11 cellular contexts compared by ENCODE assay signal in the genomic region with DNA sequence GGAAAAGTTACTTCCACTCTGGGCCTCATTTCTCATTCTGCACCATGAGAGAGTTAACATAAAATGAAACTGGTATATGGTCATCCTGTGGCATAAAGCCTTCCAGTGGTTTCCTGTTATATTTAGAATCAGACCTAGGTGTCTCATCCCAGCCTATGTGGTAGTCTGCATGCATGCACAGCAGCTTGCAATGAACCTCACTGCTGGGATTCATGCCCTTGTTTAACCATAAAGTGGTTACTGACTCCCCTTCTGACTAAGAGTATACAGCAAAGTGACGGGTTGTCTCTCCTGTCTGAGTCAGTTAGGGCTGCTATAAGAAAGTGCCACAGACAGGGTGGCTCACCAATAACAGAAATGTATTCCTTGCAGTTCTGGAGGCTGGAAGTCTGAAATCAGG. TPM values are rescaled to one million over a fixed set of nuclear protein-coding genes. Genes with fewer than 3 reads are reported as not detected.
A peak's percentile ranks its signal among the peaks of the same experiment; 100 is the strongest.
DNase-seq lines count a peak whose midpoint lies in the region; ATAC-seq and TF ChIP-seq lines count a peak whose summit lies in the region.
"Had no signal": no experiment of that assay in that cellular context is flagged by ENCODE, and none has a peak within 500 bp of the region (broad histone marks: within the 10 kb centered on the region; RNA-seq: fewer than 3 reads in every experiment).

No MANE protein-coding gene starts in this region.

- peak; percentile 77 for DNase-seq in natural killer cell treated with Interleukin-12 subunit alpha and Interleukin-12 subunit beta and Interleukin-15 and Interleukin-18, amount 100 ng/mL, for 72 hours (ENCODE audit: low spot score)
- DNase-seq in natural killer cell (no peak), NCI-H1436 treated with DMSO at 0.1 percent for 48 hours (lab: John Stamatoyannopoulos, UW) (no peak), foreskin fibroblast (no peak), NCI-H748 (lab: John Stamatoyannopoulos, UW; ENCODE audit: unreplicated experiment) (no peak)
- peak; percentile 33 to 54 for DNase-seq in activated CD4-positive, alpha-beta T cell treated with anti-CD3 and anti-CD28 coated beads, Interleukin-2, amount 50 U/mL, for 48 hours
- DNase-seq: effector CD8-positive, alpha-beta T cell; NCI-H1105 treated with DMSO at 0.1 percent for 48 hours; substantia nigra had no signal

- peak overlapping the region; percentile 27 for H3K4me3 Mint-ChIP-seq in natural killer cell treated with Interleukin-12 subunit alpha and Interleukin-12 subunit beta and Interleukin-15 and Interleukin-18, amount 100 ng/mL, for 72 hours
- no peak overlapping the region for H3K4me3 Mint-ChIP-seq in natural killer cell
- H3K4me3 Mint-ChIP-seq in stimulated activated memory B cell treated with anti-CD40 and anti-IgM and Interleukin-4, amounts not matched to agents 10 μg/mL and 1 μg/mL and 100 μg/mL, for 72 hours: no peak overlapping the region

- ATAC-seq in natural killer cell treated with Interleukin-12 subunit alpha and Interleukin-12 subunit beta and Interleukin-15 and Interleukin-18, amount 100 ng/mL, for 72 hours: peak; percentile 96 to 99
- no peak for ATAC-seq in natural killer cell
- peak; percentile 58 for ATAC-seq in HG02852 (IDR thresholded peaks at IDR 0.05; ENCODE audit: unreplicated experiment)
- peak; percentile 68 for ATAC-seq in stimulated activated memory B cell treated with anti-CD40 and anti-IgM and Interleukin-4, amounts not matched to agents 10 μg/mL and 1 μg/mL and 100 μg/mL, for 72 hours

- H3K27me3 Mint-ChIP-seq in natural killer cell treated with Interleukin-12 subunit alpha and Interleukin-12 subunit beta and Interleukin-15 and Interleukin-18, amount 100 ng/mL, for 72 hours: peaks cover 28 to 29% of the 10 kb centered on the region in 2 donors
- peaks cover 3 to 23% of the 10 kb centered on the region in 2 donors for H3K27me3 Mint-ChIP-seq in natural killer cell (ENCODE audit: low read depth in 2 of 2)
- H3K27me3 Mint-ChIP-seq in stimulated activated memory B cell treated with anti-CD40 and anti-IgM and Interleukin-4, amounts not matched to agents 10 μg/mL and 1 μg/mL and 100 μg/mL, for 72 hours: peaks cover 9% of the 10 kb centered on the region

- H3K36me3 Mint-ChIP-seq in natural killer cell treated with Interleukin-12 subunit alpha and Interleukin-12 subunit beta and Interleukin-15 and Interleukin-18, amount 100 ng/mL, for 72 hours: no peaks in the 10 kb centered on the region
- H3K36me3 Mint-ChIP-seq in natural killer cell: no peaks in the 10 kb centered on the region
- H3K36me3 Mint-ChIP-seq in stimulated activated memory B cell treated with anti-CD40 and anti-IgM and Interleukin-4, amounts not matched to agents 10 μg/mL and 1 μg/mL and 100 μg/mL, for 72 hours: no peaks in the 10 kb centered on the region

- H3K9me3 Mint-ChIP-seq in natural killer cell treated with Interleukin-12 subunit alpha and Interleukin-12 subunit beta and Interleukin-15 and Interleukin-18, amount 100 ng/mL, for 72 hours: no peaks in the 10 kb centered on the region
- H3K9me3 Mint-ChIP-seq in natural killer cell: no peaks in the 10 kb centered on the region
- H3K9me3 Mint-ChIP-seq in stimulated activated memory B cell treated with anti-CD40 and anti-IgM and Interleukin-4, amounts not matched to agents 10 μg/mL and 1 μg/mL and 100 μg/mL, for 72 hours: peaks cover 3% of the 10 kb centered on the region

- H3K4me3 ChIP-seq in foreskin fibroblast (ENCODE audit: low read depth in 1 of 2, low read length in 2 of 2): no peak overlapping the region

- TF ChIP-seq CTCF in natural killer cell (IDR thresholded peaks at IDR 0.05) (no peak), foreskin fibroblast (IDR thresholded peaks at IDR 0.05; ENCODE audit: low read depth, low read length) (no peak)

- intact Hi-C loops in natural killer cell (cut with micrococcal nuclease): no loop called here

- H3K4me1 Mint-ChIP-seq in natural killer cell treated with Interleukin-12 subunit alpha and Interleukin-12 subunit beta and Interleukin-15 and Interleukin-18, amount 100 ng/mL, for 72 hours (ENCODE audit: low read depth in 2 of 2): peaks cover 17 to 20% of the 10 kb centered on the region in 2 donors
- H3K4me1 Mint-ChIP-seq in natural killer cell: peaks cover 0 to 5% of the 10 kb centered on the region in 2 donors
- peaks cover 6% of the 10 kb centered on the region for H3K4me1 Mint-ChIP-seq in stimulated activated memory B cell treated with anti-CD40 and anti-IgM and Interleukin-4, amounts not matched to agents 10 μg/mL and 1 μg/mL and 100 μg/mL, for 72 hours

- H3K27ac Mint-ChIP-seq in natural killer cell treated with Interleukin-12 subunit alpha and Interleukin-12 subunit beta and Interleukin-15 and Interleukin-18, amount 100 ng/mL, for 72 hours: peak overlapping the region in 1 of 2 donors; percentile 25
- no peak overlapping the region for H3K27ac Mint-ChIP-seq in natural killer cell
- H3K27ac Mint-ChIP-seq in stimulated activated memory B cell treated with anti-CD40 and anti-IgM and Interleukin-4, amounts not matched to agents 10 μg/mL and 1 μg/mL and 100 μg/mL, for 72 hours: no peak overlapping the region

RNA-seq across cellular contexts. Expression of gene TDRD7, which starts 14.7 kb away (rescaled TPM):
- total RNA-seq in natural killer cell treated with Interleukin-12 subunit alpha and Interleukin-12 subunit beta and Interleukin-15 and Interleukin-18, amount 100 ng/mL, for 72 hours: 10 to 100 TPM in 1 of 2 donors, 1 to 10 TPM in 1; 4.5 to 10.3 TPM
- 10 to 100 TPM in 2 of 3 donors, 1 to 10 TPM in 1; 9.8 to 16.4 (median 16.3) TPM for total RNA-seq in natural killer cell

Comparison
In these comparisons a context has a peak if more than half of its experiments do, and no peak if none do; other contexts are left out.
1. ATAC-seq: peak in natural killer cell treated with Interleukin-12 subunit alpha and Interleukin-12 subunit beta and Interleukin-15 and Interleukin-18, amount 100 ng/mL, for 72 hours (2 of 2), HG02852 (single experiment) and stimulated activated memory B cell treated with anti-CD40 and anti-IgM and Interleukin-4, amounts not matched to agents 10 μg/mL and 1 μg/mL and 100 μg/mL, for 72 hours (single experiment); none in natural killer cell (0 of 3).
2. DNase-seq: peak in natural killer cell treated with Interleukin-12 subunit alpha and Interleukin-12 subunit beta and Interleukin-15 and Interleukin-18, amount 100 ng/mL, for 72 hours (single experiment) and activated CD4-positive, alpha-beta T cell treated with anti-CD3 and anti-CD28 coated beads, Interleukin-2, amount 50 U/mL, for 48 hours (2 of 2); none in natural killer cell (single experiment), NCI-H1436 treated with DMSO at 0.1 percent for 48 hours (single experiment), foreskin fibroblast (0 of 2) and NCI-H748 (single experiment).